Comparison of ENCODE assay signal across 5 cellular contexts in genomic region chr21:34176442-34176841, GRCh38.
"Had no signal": no experiment of that assay in that cellular context is flagged by ENCODE, and none has a peak within 500 bp of the region (broad histone marks: within the 10 kb centered on the region; RNA-seq: fewer than 3 reads in every experiment).

No MANE protein-coding gene starts in this region.

- ATAC-seq: HepG2 had no signal

- FAIRE-seq: HepG2, HTR-8/SVneo had no signal

- DNase-seq: KBM-7, KG1 had no signal

- H3K27ac ChIP-seq: HL-60 had no signal
